Comparison of ENCODE assay signal across 1 cellular context in genomic region chr4:80438016-80438415, GRCh38.
TF ChIP-seq lines count a peak whose summit lies in the region.

No MANE protein-coding gene starts in this region.

TF ChIP-seq in endothelial cell of umbilical vein, 7 proteins besides CTCF, POLR2A, EP300 and RAD21:
- TF ChIP-seq EZH2 (IDR thresholded peaks at IDR 0.05; ENCODE audit: borderline replicate concordance, low read depth, low read length, severe bottlenecking) (no peak), FOS (IDR thresholded peaks at IDR 0.05; ENCODE audit: borderline replicate concordance, insufficient read depth, low read length) (peak; percentile 25)
